29 cellular contexts compared by ENCODE assay signal in genomic region chr3:158775001-158775400, GRCh38. TPM values are rescaled to one million over a fixed set of nuclear protein-coding genes. Genes with fewer than 3 reads are reported as not detected.
DNase-seq lines count a peak whose midpoint lies in the region; ATAC-seq and TF ChIP-seq lines count a peak whose summit lies in the region.
"Had no signal": no experiment of that assay in that cellular context is flagged by ENCODE, and none has a peak within 500 bp of the region (broad histone marks: within the 10 kb centered on the region; RNA-seq: fewer than 3 reads in every experiment).

No MANE protein-coding gene starts in this region.

- no peaks in the 10 kb centered on the region for H3K36me3 ChIP-seq in muscle layer of duodenum (ENCODE audit: control insufficient read depth in 1 of 2, insufficient read depth in 2 of 2, low read length in 2 of 2)
- H3K36me3 ChIP-seq: cardiac muscle cell, esophagus squamous epithelium, tibial nerve had no signal

- H3K9me3 Mint-ChIP-seq in Calu3 (ENCODE audit: low read depth, unreplicated experiment) (peaks cover 10% of the 10 kb centered on the region), progenitor cell of endocrine pancreas (ENCODE audit: low read depth) (no peaks in the 10 kb centered on the region)
- no peaks in the 10 kb centered on the region for H3K9me3 Mint-ChIP-seq in activated T-helper 17 cell treated with anti-CD3 and anti-CD28 coated beads, Interleukin-2, amount 50 U/mL, for 72 hours
- no peaks in the 10 kb centered on the region for H3K9me3 Mint-ChIP-seq in activated naive CD4-positive, alpha-beta T cell treated with anti-CD3 and anti-CD28 coated beads, Interleukin-2, amount 10 ng/mL, durations not matched to agents 7 days and 5 days
- H3K9me3 Mint-ChIP-seq: activated CD8-positive, alpha-beta T cell treated with anti-CD3 and anti-CD28 coated beads for 36 hours; activated naive CD4-positive, alpha-beta T cell treated with anti-CD3 and anti-CD28 coated beads, Interleukin-2, amount 50 U/mL, for 72 hours; endodermal cell; naive thymus-derived CD4-positive, alpha-beta T cell; stimulated activated effector memory CD8-positive, alpha-beta T cell treated with anti-CD3 and anti-CD28 coated beads, Interleukin-12 subunit alpha, Interleukin-12 subunit beta, amount 100 ng/mL, for 72 hours had no signal

- H3K4me1 Mint-ChIP-seq in Calu3 (ENCODE audit: low read depth, unreplicated experiment) (peaks cover 66% of the 10 kb centered on the region), progenitor cell of endocrine pancreas (ENCODE audit: low read depth) (peaks cover 1% of the 10 kb centered on the region)
- no peaks in the 10 kb centered on the region for H3K4me1 Mint-ChIP-seq in activated T-helper 17 cell treated with anti-CD3 and anti-CD28 coated beads, Interleukin-2, amount 50 U/mL, for 72 hours
- H3K4me1 Mint-ChIP-seq in activated naive CD4-positive, alpha-beta T cell treated with anti-CD3 and anti-CD28 coated beads, Interleukin-2, amount 10 ng/mL, durations not matched to agents 7 days and 5 days = peaks cover 8% of the 10 kb centered on the region
- H3K4me1 Mint-ChIP-seq: endodermal cell had no signal

- H3K27me3 Mint-ChIP-seq in Calu3 (ENCODE audit: unreplicated experiment) (no peaks in the 10 kb centered on the region), progenitor cell of endocrine pancreas (no peaks in the 10 kb centered on the region)
- no peaks in the 10 kb centered on the region for H3K27me3 Mint-ChIP-seq in activated T-helper 17 cell treated with anti-CD3 and anti-CD28 coated beads, Interleukin-2, amount 50 U/mL, for 72 hours
- no peaks in the 10 kb centered on the region for H3K27me3 Mint-ChIP-seq in activated naive CD4-positive, alpha-beta T cell treated with anti-CD3 and anti-CD28 coated beads, Interleukin-2, amount 10 ng/mL, durations not matched to agents 7 days and 5 days
- H3K27me3 Mint-ChIP-seq: activated CD8-positive, alpha-beta T cell treated with anti-CD3 and anti-CD28 coated beads for 36 hours; naive thymus-derived CD4-positive, alpha-beta T cell had no signal

- H3K4me3 ChIP-seq in fibroblast of pulmonary artery (replicated peaks; ENCODE audit: low read depth, low read length) (no peak overlapping the region), muscle layer of duodenum (ENCODE audit: low read depth in 1 of 2, low read length in 2 of 2) (no peak overlapping the region)
- H3K4me3 ChIP-seq: cardiac muscle cell, coronary artery, esophagus squamous epithelium, tibial nerve had no signal

- ATAC-seq in activated T-helper 17 cell treated with anti-CD3 and anti-CD28 coated beads, Interleukin-2, amount 50 U/mL, for 72 hours (replicated peaks) = no peak
- no peak for ATAC-seq in GM19397 (IDR thresholded peaks at IDR 0.05; ENCODE audit: unreplicated experiment)
- ATAC-seq: activated CD8-positive, alpha-beta T cell treated with anti-CD3 and anti-CD28 coated beads for 36 hours; activated naive CD4-positive, alpha-beta T cell treated with anti-CD3 and anti-CD28 coated beads, Interleukin-2, amount 50 U/mL, for 72 hours; left lobe of liver; naive thymus-derived CD4-positive, alpha-beta T cell; stimulated activated effector memory CD8-positive, alpha-beta T cell treated with anti-CD3 and anti-CD28 coated beads, Interleukin-12 subunit alpha, Interleukin-12 subunit beta, amount 100 ng/mL, for 72 hours had no signal

- peak overlapping the region; percentile 9 for H3K27ac ChIP-seq in muscle layer of duodenum (ENCODE audit: low read length)
- H3K27ac ChIP-seq: cardiac muscle cell had no signal

- no peaks in the 10 kb centered on the region for H3K9me3 ChIP-seq in muscle layer of duodenum (ENCODE audit: control insufficient read depth in 1 of 2, low read length in 2 of 2)
- H3K9me3 ChIP-seq: esophagus squamous epithelium, tibial nerve had no signal

- peaks cover 0 to 4% of the 10 kb centered on the region in 2 donors for H3K4me1 ChIP-seq in muscle layer of duodenum (ENCODE audit: control insufficient read depth in 1 of 2, insufficient read depth in 2 of 2, low read length in 2 of 2)

- peak overlapping the region; percentile 100 for H3K27ac Mint-ChIP-seq in Calu3 (ENCODE audit: unreplicated experiment)
- H3K27ac Mint-ChIP-seq in activated T-helper 17 cell treated with anti-CD3 and anti-CD28 coated beads, Interleukin-2, amount 50 U/mL, for 72 hours = peak overlapping the region; percentile 21
- no peak overlapping the region for H3K27ac Mint-ChIP-seq in progenitor cell of endocrine pancreas
- H3K27ac Mint-ChIP-seq in activated naive CD4-positive, alpha-beta T cell treated with anti-CD3 and anti-CD28 coated beads, Interleukin-2, amount 10 ng/mL, durations not matched to agents 7 days and 5 days = no peak overlapping the region
- H3K27ac Mint-ChIP-seq: activated CD8-positive, alpha-beta T cell treated with anti-CD3 and anti-CD28 coated beads for 36 hours; activated naive CD4-positive, alpha-beta T cell treated with anti-CD3 and anti-CD28 coated beads, Interleukin-2, amount 50 U/mL, for 72 hours; endodermal cell; stimulated activated effector memory CD8-positive, alpha-beta T cell treated with anti-CD3 and anti-CD28 coated beads, Interleukin-12 subunit alpha, Interleukin-12 subunit beta, amount 100 ng/mL, for 72 hours had no signal

- no TSS peak for BruUV-seq in Calu3 (replicated peaks; lab: Mats Ljungman, UMichigan)

- no peaks in the 10 kb centered on the region for H3K27me3 ChIP-seq in muscle layer of duodenum (ENCODE audit: low read depth, low read length)
- H3K27me3 ChIP-seq: cardiac muscle cell, esophagus squamous epithelium, tibial nerve had no signal

- H3K4me3 Mint-ChIP-seq in Calu3 (ENCODE audit: low read depth, unreplicated experiment) (peak overlapping the region; percentile 5), progenitor cell of endocrine pancreas (ENCODE audit: low read depth) (no peak overlapping the region)
- H3K4me3 Mint-ChIP-seq in activated T-helper 17 cell treated with anti-CD3 and anti-CD28 coated beads, Interleukin-2, amount 50 U/mL, for 72 hours = no peak overlapping the region
- H3K4me3 Mint-ChIP-seq in activated naive CD4-positive, alpha-beta T cell treated with anti-CD3 and anti-CD28 coated beads, Interleukin-2, amount 10 ng/mL, durations not matched to agents 7 days and 5 days = no peak overlapping the region
- H3K4me3 Mint-ChIP-seq: activated CD8-positive, alpha-beta T cell treated with anti-CD3 and anti-CD28 coated beads for 36 hours; endodermal cell; naive thymus-derived CD4-positive, alpha-beta T cell; stimulated activated effector memory CD8-positive, alpha-beta T cell treated with anti-CD3 and anti-CD28 coated beads, Interleukin-12 subunit alpha, Interleukin-12 subunit beta, amount 100 ng/mL, for 72 hours had no signal

- H3K36me3 Mint-ChIP-seq in Calu3 (ENCODE audit: insufficient read depth, unreplicated experiment) (peaks cover 60% of the 10 kb centered on the region), progenitor cell of endocrine pancreas (ENCODE audit: insufficient read depth) (peaks cover 2% of the 10 kb centered on the region)
- H3K36me3 Mint-ChIP-seq in activated T-helper 17 cell treated with anti-CD3 and anti-CD28 coated beads, Interleukin-2, amount 50 U/mL, for 72 hours (ENCODE audit: low read depth) = no peaks in the 10 kb centered on the region
- peaks cover 1% of the 10 kb centered on the region for H3K36me3 Mint-ChIP-seq in activated naive CD4-positive, alpha-beta T cell treated with anti-CD3 and anti-CD28 coated beads, Interleukin-2, amount 10 ng/mL, durations not matched to agents 7 days and 5 days
- H3K36me3 Mint-ChIP-seq: activated naive CD4-positive, alpha-beta T cell treated with anti-CD3 and anti-CD28 coated beads, Interleukin-2, amount 50 U/mL, for 72 hours; stimulated activated effector memory CD8-positive, alpha-beta T cell treated with anti-CD3 and anti-CD28 coated beads, Interleukin-12 subunit alpha, Interleukin-12 subunit beta, amount 100 ng/mL, for 72 hours had no signal

- CTCF ChIA-PET in Calu3 (lab: Charles Lee) = interaction anchor here (1.4 to 4.2 kb wide), 5 partner anchors 9 to 51 kb away, joined by 4 to 38 read pairs (median 12); no protein-coding TSS in a partner anchor
- CTCF ChIA-PET in activated naive CD4-positive, alpha-beta T cell treated with anti-CD3 and anti-CD28 coated beads, Interleukin-2, amount 10 ng/mL, durations not matched to agents 7 days and 5 days (lab: Charles Lee) = no interaction called here

- intact Hi-C loops in Calu3 (cut with micrococcal nuclease; ENCODE audit: unreplicated experiment) = no loop called here

- TF ChIP-seq CTCF in Calu3 (IDR thresholded peaks at IDR 0.05; ENCODE audit: unreplicated experiment) (no peak), fibroblast of pulmonary artery (IDR thresholded peaks at IDR 0.05; ENCODE audit: low read length, missing control alignments) (no peak), progenitor cell of endocrine pancreas (IDR thresholded peaks at IDR 0.05; ENCODE audit: unreplicated experiment) (no peak)

- no peak for DNase-seq in Calu3
- DNase-seq in fibroblast of pulmonary artery (ENCODE audit: low read depth) = peak; percentile 43
- no peak for DNase-seq in progenitor cell of endocrine pancreas (ENCODE audit: low spot score, unreplicated experiment)
- no peak for DNase-seq in foreskin melanocyte
- DNase-seq in activated naive CD4-positive, alpha-beta T cell treated with anti-CD3 and anti-CD28 coated beads, Interleukin-2, amount 10 ng/mL, durations not matched to agents 7 days and 5 days = no peak
- DNase-seq: activated CD8-positive, alpha-beta T cell treated with anti-CD3 and anti-CD28 coated beads for 36 hours; anterior cingulate cortex; EL; endodermal cell; esophagus squamous epithelium; KG1; MM.1S; naive thymus-derived CD4-positive, alpha-beta T cell; NCI-H2029; NCI-H524; occipital lobe; SHP77 treated with DMSO at 0.1 percent for 48 hours; SW 1271; T-helper 9 cell had no signal

RNA-seq across cellular contexts. Expression of gene MFSD1, which starts 26.9 kb away (rescaled TPM):
- total RNA-seq in Calu3 (2022) (95.8 and 100 TPM in 2 replicates), progenitor cell of endocrine pancreas (17.6 and 17.8 TPM in 2 replicates)
- total RNA-seq in activated T-helper 17 cell treated with anti-CD3 and anti-CD28 coated beads, Interleukin-2, amount 50 U/mL, for 72 hours = 10 to 100 TPM; 14.8 to 28.3 TPM

RNA-seq across cellular contexts. Expression of gene RARRES1, which starts 42.7 kb away (rescaled TPM):
- total RNA-seq in Calu3 (2022) = 1,088 and 1,195 TPM in 2 replicates
- total RNA-seq in activated T-helper 17 cell treated with anti-CD3 and anti-CD28 coated beads, Interleukin-2, amount 50 U/mL, for 72 hours = not detected
- total RNA-seq in progenitor cell of endocrine pancreas = 1.1 and 3.3 TPM in 2 replicates
- total RNA-seq: activated CD8-positive, alpha-beta T cell treated with anti-CD3 and anti-CD28 coated beads for 36 hours; activated naive CD4-positive, alpha-beta T cell treated with anti-CD3 and anti-CD28 coated beads, Interleukin-2, amount 50 U/mL, for 72 hours; H4; naive thymus-derived CD4-positive, alpha-beta T cell had no signal

Comparison
In these comparisons a context has a peak if more than half of its experiments do, and no peak if none do; other contexts are left out.
1. H3K27ac Mint-ChIP-seq: peak in Calu3 (single experiment) and activated T-helper 17 cell treated with anti-CD3 and anti-CD28 coated beads, Interleukin-2, amount 50 U/mL, for 72 hours (single experiment); none in progenitor cell of endocrine pancreas (single experiment) and activated naive CD4-positive, alpha-beta T cell treated with anti-CD3 and anti-CD28 coated beads, Interleukin-2, amount 10 ng/mL, durations not matched to agents 7 days and 5 days (single experiment).
2. RNA of gene RARRES1, which starts 42.7 kb away (total RNA-seq): 1,088 to 1,195 TPM in Calu3; 1.1 to 3.3 TPM in progenitor cell of endocrine pancreas and not detected in activated T-helper 17 cell treated with anti-CD3 and anti-CD28 coated beads, Interleukin-2, amount 50 U/mL, for 72 hours; every median in the first group is over 100 times any median in the second.